1 cellular context compared by ENCODE assay signal in genomic region chr18:50614838-50615237, GRCh38.
TF ChIP-seq lines count a peak whose summit lies in the region.

No MANE protein-coding gene starts in this region.

TF ChIP-seq in HepG2, 621 proteins besides CTCF, POLR2A, EP300 and RAD21 (continued from another document and continues in another):
- TF ChIP-seq ZNF318 (CRISPR knock-in tag; IDR thresholded peaks at IDR 0.05) (no peak), CREM (IDR thresholded peaks at IDR 0.05) (peak; percentile 40; the same call in 1 of the 2 replicates), CREM (CRISPR knock-in tag; IDR thresholded peaks at IDR 0.05) (no peak), FOXP1 (IDR thresholded peaks at IDR 0.05) (no peak), FOXP1 (CRISPR knock-in tag; IDR thresholded peaks at IDR 0.05) (peak; percentile 49; the same call in 1 of the 2 replicates), ZNF562 (CRISPR knock-in tag; IDR thresholded peaks at IDR 0.05; ENCODE audit: borderline replicate concordance) (no peak), TARDBP (CRISPR knock-in tag; IDR thresholded peaks at IDR 0.05) (peak; percentile 59; the same call in 1 of the 2 replicates), ZNF260 (CRISPR knock-in tag; IDR thresholded peaks at IDR 0.05; ENCODE audit: borderline replicate concordance, low read depth) (no peak), NBN (conservative IDR thresholded peaks at IDR 0.05) (no peak), XBP1 (CRISPR knock-in tag; IDR thresholded peaks at IDR 0.05) (no peak), ZMAT3 (CRISPR knock-in tag; conservative IDR thresholded peaks at IDR 0.05) (no peak), ONECUT2 (CRISPR knock-in tag; IDR thresholded peaks at IDR 0.05) (peak; percentile 69), ZNF609 (CRISPR knock-in tag; IDR thresholded peaks at IDR 0.05; ENCODE audit: borderline replicate concordance) (peak; percentile 37; the same call in 1 of the 2 replicates), ZNF878 (CRISPR knock-in tag; IDR thresholded peaks at IDR 0.05) (no peak; the same call in 1 of the 2 replicates), ZNF367 (CRISPR knock-in tag; IDR thresholded peaks at IDR 0.05; ENCODE audit: borderline replicate concordance) (no peak), ISX (CRISPR knock-in tag; conservative IDR thresholded peaks at IDR 0.05) (no peak), ATF7-NPFF (CRISPR knock-in tag; IDR thresholded peaks at IDR 0.05; ENCODE audit: low read depth) (peak; percentile 41; the same call in 1 of the 2 replicates), HNF4A (CRISPR knock-in tag; IDR thresholded peaks at IDR 0.05) (peak; percentile 71), MTF1 (CRISPR knock-in tag; IDR thresholded peaks at IDR 0.05) (no peak), ZNF331 (CRISPR knock-in tag; IDR thresholded peaks at IDR 0.05) (peak; percentile 95), EED (CRISPR knock-in tag; IDR thresholded peaks at IDR 0.05) (no peak), RORA (CRISPR knock-in tag; IDR thresholded peaks at IDR 0.05) (no peak), FOXJ3 (CRISPR knock-in tag; IDR thresholded peaks at IDR 0.05; ENCODE audit: borderline replicate concordance) (peak; percentile 90; the same call in 1 of the 2 replicates), KAT2B (IDR thresholded peaks at IDR 0.05; ENCODE audit: borderline replicate concordance, low read depth, low read length) (no peak), ZBTB10 (CRISPR knock-in tag; IDR thresholded peaks at IDR 0.05; ENCODE audit: borderline replicate concordance) (no peak), LCORL (IDR thresholded peaks at IDR 0.05) (no peak), LCORL (CRISPR knock-in tag; IDR thresholded peaks at IDR 0.05) (peak; percentile 51; the same call in 1 of the 2 replicates), ZEB1 (IDR thresholded peaks at IDR 0.05; ENCODE audit: insufficient replicate concordance, low read depth) (no peak), TEAD3 (CRISPR knock-in tag; optimal IDR thresholded peaks at IDR 0.05; ENCODE audit: borderline replicate concordance) (peak; percentile 62), SMAD3 (CRISPR knock-in tag; IDR thresholded peaks at IDR 0.05) (0 out of 2 replicates have a peak, but pooled peaks have one; percentile 74), ZSCAN9 (CRISPR knock-in tag; IDR thresholded peaks at IDR 0.05; ENCODE audit: borderline replicate concordance) (peak; percentile 61; the same call in 1 of the 2 replicates), HNRNPL (IDR thresholded peaks at IDR 0.05; ENCODE audit: low read depth, low read length) (0 out of 2 replicates have a peak, but pooled peaks have one; percentile 53), PRMT3 (CRISPR knock-in tag; IDR thresholded peaks at IDR 0.05; ENCODE audit: borderline replicate concordance, low read depth) (no peak; the same call in 1 of the 2 replicates), SOX13 (IDR thresholded peaks at IDR 0.05) (peak; percentile 74), SOX13 (CRISPR knock-in tag; conservative IDR thresholded peaks at IDR 0.05 in 1 of 2, IDR thresholded peaks at IDR 0.05 in 1 of 2) (peak in 1 of 2 experiments; percentile 91; a peak in 2 of 4 replicates), ZBTB26 (CRISPR knock-in tag; IDR thresholded peaks at IDR 0.05; ENCODE audit: borderline replicate concordance) (no peak), KDM5A (IDR thresholded peaks at IDR 0.05; ENCODE audit: borderline replicate concordance, low read length) (no peak), MTF2 (CRISPR knock-in tag; IDR thresholded peaks at IDR 0.05; ENCODE audit: borderline replicate concordance) (no peak), ZNF350 (CRISPR knock-in tag; IDR thresholded peaks at IDR 0.05; ENCODE audit: borderline replicate concordance, low read depth) (peak; percentile 46; the same call in 1 of the 2 replicates)
- TF ChIP-seq, protein P1, sequence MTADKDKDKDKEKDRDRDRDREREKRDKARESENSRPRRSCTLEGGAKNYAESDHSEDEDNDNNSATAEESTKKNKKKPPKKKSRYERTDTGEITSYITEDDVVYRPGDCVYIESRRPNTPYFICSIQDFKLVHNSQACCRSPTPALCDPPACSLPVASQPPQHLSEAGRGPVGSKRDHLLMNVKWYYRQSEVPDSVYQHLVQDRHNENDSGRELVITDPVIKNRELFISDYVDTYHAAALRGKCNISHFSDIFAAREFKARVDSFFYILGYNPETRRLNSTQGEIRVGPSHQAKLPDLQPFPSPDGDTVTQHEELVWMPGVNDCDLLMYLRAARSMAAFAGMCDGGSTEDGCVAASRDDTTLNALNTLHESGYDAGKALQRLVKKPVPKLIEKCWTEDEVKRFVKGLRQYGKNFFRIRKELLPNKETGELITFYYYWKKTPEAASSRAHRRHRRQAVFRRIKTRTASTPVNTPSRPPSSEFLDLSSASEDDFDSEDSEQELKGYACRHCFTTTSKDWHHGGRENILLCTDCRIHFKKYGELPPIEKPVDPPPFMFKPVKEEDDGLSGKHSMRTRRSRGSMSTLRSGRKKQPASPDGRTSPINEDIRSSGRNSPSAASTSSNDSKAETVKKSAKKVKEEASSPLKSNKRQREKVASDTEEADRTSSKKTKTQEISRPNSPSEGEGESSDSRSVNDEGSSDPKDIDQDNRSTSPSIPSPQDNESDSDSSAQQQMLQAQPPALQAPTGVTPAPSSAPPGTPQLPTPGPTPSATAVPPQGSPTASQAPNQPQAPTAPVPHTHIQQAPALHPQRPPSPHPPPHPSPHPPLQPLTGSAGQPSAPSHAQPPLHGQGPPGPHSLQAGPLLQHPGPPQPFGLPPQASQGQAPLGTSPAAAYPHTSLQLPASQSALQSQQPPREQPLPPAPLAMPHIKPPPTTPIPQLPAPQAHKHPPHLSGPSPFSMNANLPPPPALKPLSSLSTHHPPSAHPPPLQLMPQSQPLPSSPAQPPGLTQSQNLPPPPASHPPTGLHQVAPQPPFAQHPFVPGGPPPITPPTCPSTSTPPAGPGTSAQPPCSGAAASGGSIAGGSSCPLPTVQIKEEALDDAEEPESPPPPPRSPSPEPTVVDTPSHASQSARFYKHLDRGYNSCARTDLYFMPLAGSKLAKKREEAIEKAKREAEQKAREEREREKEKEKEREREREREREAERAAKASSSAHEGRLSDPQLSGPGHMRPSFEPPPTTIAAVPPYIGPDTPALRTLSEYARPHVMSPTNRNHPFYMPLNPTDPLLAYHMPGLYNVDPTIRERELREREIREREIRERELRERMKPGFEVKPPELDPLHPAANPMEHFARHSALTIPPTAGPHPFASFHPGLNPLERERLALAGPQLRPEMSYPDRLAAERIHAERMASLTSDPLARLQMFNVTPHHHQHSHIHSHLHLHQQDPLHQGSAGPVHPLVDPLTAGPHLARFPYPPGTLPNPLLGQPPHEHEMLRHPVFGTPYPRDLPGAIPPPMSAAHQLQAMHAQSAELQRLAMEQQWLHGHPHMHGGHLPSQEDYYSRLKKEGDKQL (CRISPR knock-in tag; IDR thresholded peaks at IDR 0.05; ENCODE audit: low read depth): 0 out of 2 replicates have a peak, but pooled peaks have one; percentile 18
